In the genomic region with DNA sequence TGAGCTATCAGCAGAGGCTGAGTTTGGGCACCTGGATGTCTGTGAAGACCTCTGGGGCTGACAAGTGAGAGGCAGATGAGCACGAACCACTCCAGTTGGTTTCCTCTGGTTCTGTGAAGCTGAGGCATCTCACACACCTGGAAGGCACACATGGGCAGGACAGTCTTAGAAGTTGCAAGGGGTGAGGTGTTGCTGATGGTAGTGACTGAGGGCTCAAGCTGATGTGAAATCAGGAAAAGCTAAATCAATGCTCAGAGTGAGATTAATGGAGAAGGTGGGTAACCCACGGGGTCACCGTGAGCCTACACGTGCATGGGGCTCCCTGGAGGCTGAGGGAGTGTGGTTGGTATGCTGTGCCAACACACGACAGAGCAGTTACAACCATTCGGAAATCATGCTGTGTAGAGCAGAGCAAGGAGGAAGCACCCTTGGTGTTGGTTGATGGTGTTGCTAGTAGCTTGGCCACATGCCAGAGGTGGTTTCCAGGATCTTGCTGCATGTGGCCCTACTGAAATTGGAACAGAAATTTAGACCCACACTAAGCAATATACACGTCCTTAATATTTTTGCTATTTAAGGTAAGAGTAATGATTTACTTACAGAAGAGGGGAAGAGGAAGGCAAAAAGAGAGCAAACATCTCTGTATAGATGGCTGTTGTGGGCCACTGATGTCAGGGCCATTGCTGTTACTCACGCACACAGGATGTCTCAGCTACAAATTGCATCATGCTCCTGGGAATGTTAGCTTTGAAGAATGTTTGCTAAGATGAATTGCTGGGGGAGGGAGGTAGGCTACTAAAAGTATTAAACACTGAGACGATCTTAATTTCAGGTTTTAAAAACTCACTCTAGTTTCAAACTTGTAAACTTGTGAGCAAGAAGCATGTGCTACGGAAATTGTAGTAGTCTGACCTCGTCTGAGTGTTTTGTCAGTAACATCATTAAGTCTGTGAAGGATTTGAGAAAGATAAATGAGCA, we compare ENCODE assay signal across 8 cellular contexts.
DNase-seq lines count a peak whose midpoint lies in the region; ATAC-seq and TF ChIP-seq lines count a peak whose summit lies in the region.

No MANE protein-coding gene starts in this region.

- no peaks in the 10 kb centered on the region for H3K9me3 Mint-ChIP-seq in endodermal cell
- H3K9me3 Mint-ChIP-seq in osteocyte (ENCODE audit: unreplicated experiment) = no peaks in the 10 kb centered on the region

- ATAC-seq in GM19395 (IDR thresholded peaks at IDR 0.05; ENCODE audit: unreplicated experiment) = peak; percentile 59
- no peak for ATAC-seq in activated CD4-positive, CD25-positive, alpha-beta regulatory T cell treated with anti-CD3 and anti-CD28 coated beads, Interleukin-2, amount 50 U/mL, for 24 hours

- no peaks in the 10 kb centered on the region for H3K9me3 ChIP-seq in endodermal cell (ENCODE audit: control insufficient read depth, low read length)

- DNase-seq in CD1c-positive myeloid dendritic cell (ENCODE audit: extremely low spot score) = peak; percentile 46
- peak; percentile 41 for DNase-seq in NAMALWA (ENCODE audit: low spot score)
- DNase-seq in endodermal cell = peak; percentile 56
- no peak for DNase-seq in osteocyte (ENCODE audit: extremely low spot score, unreplicated experiment)
- DNase-seq in GM19240 (ENCODE audit: insufficient read length, low spot score) = no peak
- no peak for DNase-seq in GM13977 (ENCODE audit: low spot score)

- no peaks in the 10 kb centered on the region for H3K36me3 ChIP-seq in endodermal cell (ENCODE audit: control insufficient read depth, insufficient read depth, low read length)

- H3K9ac ChIP-seq in endodermal cell (ENCODE audit: extremely low read depth, low read length, poor library complexity, severe bottlenecking) = no peak overlapping the region

- H3K4me3 Mint-ChIP-seq in endodermal cell = no peak overlapping the region
- H3K4me3 Mint-ChIP-seq in osteocyte (ENCODE audit: unreplicated experiment) = peak overlapping the region; percentile 27

- H3K27me3 ChIP-seq in endodermal cell (ENCODE audit: control insufficient read depth, insufficient read depth, low read length, poor library complexity, severe bottlenecking) = no peaks in the 10 kb centered on the region

- peaks cover 33% of the 10 kb centered on the region for H3K4me1 Mint-ChIP-seq in endodermal cell
- H3K4me1 Mint-ChIP-seq in osteocyte (ENCODE audit: unreplicated experiment) = peaks cover 27% of the 10 kb centered on the region

- H3K4me3 ChIP-seq in endodermal cell (ENCODE audit: low read length) = no peak overlapping the region

- TF ChIP-seq CTCF in endodermal cell (conservative IDR thresholded peaks at IDR 0.05) (no peak), osteocyte (IDR thresholded peaks at IDR 0.05) (no peak), GM13977 (IDR thresholded peaks at IDR 0.05; ENCODE audit: extremely low read depth, insufficient read depth, missing control alignments) (no peak)

- no peaks in the 10 kb centered on the region for H3K36me3 Mint-ChIP-seq in endodermal cell (ENCODE audit: low read depth)
- peaks cover 33% of the 10 kb centered on the region for H3K36me3 Mint-ChIP-seq in osteocyte (ENCODE audit: unreplicated experiment)

- no peak overlapping the region for H3K27ac ChIP-seq in endodermal cell (ENCODE audit: low read depth, low read length)

- in situ Hi-C loops in GM13977 (cut with MboI; ENCODE audit: low pct_unique_long_range_greater_than_20kb, low sequenced_read_pairs, unreplicated experiment) = no loop called here

- peaks cover 16% of the 10 kb centered on the region for H3K4me1 ChIP-seq in endodermal cell (ENCODE audit: control insufficient read depth, insufficient read depth, low read length)

- no peaks in the 10 kb centered on the region for H3K27me3 Mint-ChIP-seq in endodermal cell (ENCODE audit: insufficient read depth)
- no peaks in the 10 kb centered on the region for H3K27me3 Mint-ChIP-seq in osteocyte (ENCODE audit: unreplicated experiment)

- no peak overlapping the region for H3K27ac Mint-ChIP-seq in endodermal cell
- H3K27ac Mint-ChIP-seq in osteocyte (ENCODE audit: unreplicated experiment) = peak overlapping the region; percentile 87

- 88 to 93% methylated on average over 6 to 11 of the region's 11 CpGs for WGBS in endodermal cell (ENCODE audit: insufficient coverage in 1 of 2, insufficient read length in 1 of 2), 2 experiments

Comparison
In these comparisons a context has a peak if more than half of its experiments do, and no peak if none do; other contexts are left out.
1. DNase-seq: peak in CD1c-positive myeloid dendritic cell (single experiment), NAMALWA (single experiment) and endodermal cell (single experiment); none in osteocyte (single experiment), GM19240 (single experiment) and GM13977 (single experiment).